8 cellular contexts compared by ENCODE assay signal in the genomic region with DNA sequence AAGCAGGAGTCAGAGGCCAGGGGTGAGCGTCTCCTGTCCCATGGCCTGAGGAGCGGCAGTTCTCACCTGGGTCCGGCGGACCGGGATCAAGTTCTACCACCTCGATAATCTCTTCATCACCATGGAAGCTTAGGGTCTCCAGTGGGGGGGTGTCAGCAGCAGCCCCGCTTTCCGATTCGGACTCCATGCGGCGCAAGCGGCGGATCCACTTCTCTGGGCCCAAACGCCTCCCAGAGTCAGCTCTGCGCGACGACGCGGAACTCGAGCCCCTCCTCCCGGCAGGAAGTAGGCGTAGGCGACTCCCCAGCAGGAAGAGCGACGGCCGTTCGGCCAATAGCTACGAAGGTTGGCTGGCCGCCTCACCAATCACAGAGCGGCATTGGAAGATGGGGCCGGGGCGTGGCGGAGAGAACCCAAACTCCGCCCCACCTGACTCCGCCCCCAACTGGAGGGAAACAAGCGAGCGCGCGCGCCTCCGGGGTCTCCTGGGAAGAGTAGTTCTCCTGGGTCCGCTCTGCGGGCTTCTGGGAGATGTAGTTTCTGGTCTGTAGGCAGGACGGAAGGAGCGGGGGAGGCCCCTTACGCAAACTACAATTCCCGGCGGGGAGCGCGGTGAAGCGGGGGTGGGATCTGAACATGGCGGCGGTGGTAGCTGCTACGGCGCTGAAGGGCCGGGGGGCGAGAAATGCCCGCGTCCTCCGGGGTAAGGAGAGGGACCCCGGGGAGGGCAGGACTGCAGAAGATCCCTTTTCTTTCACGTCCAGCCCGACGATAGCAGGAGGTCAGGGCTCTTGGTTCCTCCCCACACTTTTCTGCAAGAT. TPM values are rescaled to one million over a fixed set of nuclear protein-coding genes. Genes with fewer than 3 reads are reported as not detected.
A peak's percentile ranks its signal among the peaks of the same experiment; 100 is the strongest.
DNase-seq lines count a peak whose midpoint lies in the region; ATAC-seq, FAIRE-seq and TF ChIP-seq lines count a peak whose summit lies in the region.

AAMP (minus strand) TSS at position 238 of the 821 bp plus-strand sequence; CDS start at position 187, 51 bp downstream.
PNKD (plus strand) TSS at position 620 of the 821 bp plus-strand sequence; CDS start at position 637, 17 bp downstream.

- DNase-seq in AG04449 (ENCODE audit: low read depth, low spot score) (peak; percentile 94), NCI-H2227 treated with DMSO at 0.1 percent for 48 hours (lab: John Stamatoyannopoulos, UW) (peak; percentile 99), bronchial epithelial cell (ENCODE audit: low read depth) (peak; percentile 94), iPS-NIHi11 (ENCODE audit: low spot score) (peak; percentile 97), small intestine (peak; percentile 100)

- H3K36me3 ChIP-seq in bronchial epithelial cell (ENCODE audit: control insufficient read depth, insufficient read depth, low read length) (peaks cover 21% of the 10 kb centered on the region), small intestine (ENCODE audit: control insufficient read depth in 2 of 2, insufficient read depth in 2 of 2, low read length in 2 of 2) (peaks cover 3 to 7% of the 10 kb centered on the region in 2 donors)

- peak; percentile 18 for TF ChIP-seq CTCF in AG04449 (IDR thresholded peaks at IDR 0.05; ENCODE audit: insufficient read depth, low read length, missing control alignments)
- TF ChIP-seq CTCF in WI38 (IDR thresholded peaks at IDR 0.05; ENCODE audit: low read depth, low read length): no peak
- TF ChIP-seq CTCF in bronchial epithelial cell (IDR thresholded peaks at IDR 0.05; ENCODE audit: insufficient read depth, low read length, severe bottlenecking): peak; percentile 14

- ATAC-seq in GM18907 (IDR thresholded peaks at IDR 0.05; ENCODE audit: unreplicated experiment): peak; percentile 91
- peak; percentile 88 for ATAC-seq in HG03159 (IDR thresholded peaks at IDR 0.05; ENCODE audit: unreplicated experiment)

- POLR2A ChIA-PET in AG04449 (lab: Yijun Ruan, JAX): interaction anchor here (0.8 to 2.5 kb wide), 9 partner anchors 8 to 126 kb away, joined by 3 to 13 read pairs (median 5); partner anchors contain the start of genes GPBAR1 and TMBIM1

- FAIRE-seq in bronchial epithelial cell (lab: Jason Lieb, UNC): no peak
- FAIRE-seq in small intestine (lab: Jason Lieb, UNC): peak; percentile 85

- CTCF ChIA-PET in AG04449 (lab: Yijun Ruan, JAX): interaction anchor here (0.9 to 10.0 kb wide), 18 partner anchors 9 to 196 kb away, joined by 3 to 193 read pairs (median 8); partner anchors contain the start of genes CATIP, GPBAR1 and TMBIM1

- peaks cover 2 to 4% of the 10 kb centered on the region in 2 donors for H3K4me1 ChIP-seq in small intestine (ENCODE audit: control insufficient read depth in 2 of 2, insufficient read depth in 1 of 2, low read depth in 1 of 2, low read length in 1 of 2)

- peak within 1 kb of the TSS; percentile 97 for H3K4me3 ChIP-seq in AG04449 (ENCODE audit: low read depth, low read length)
- H3K4me3 ChIP-seq in WI38 (ENCODE audit: low read depth, low read length): peak within 1 kb of the TSS; percentile 98
- peak within 1 kb of the TSS; percentile 98 for H3K4me3 ChIP-seq in bronchial epithelial cell (ENCODE audit: low read depth, low read length)
- H3K4me3 ChIP-seq in small intestine (ENCODE audit: low read depth in 1 of 2, low read length in 2 of 2): peak within 1 kb of the TSS; percentile 78

- H3K9me3 ChIP-seq in small intestine (ENCODE audit: control insufficient read depth, low read depth): no peaks in the 10 kb centered on the region

- WGBS in small intestine, 3 donors: 0 to 1% (median 1%) methylated on average over 41 to 64 of the region's 64 CpGs

- H3K27me3 ChIP-seq in bronchial epithelial cell (ENCODE audit: control insufficient read depth, insufficient read depth, low read length) (no peaks in the 10 kb centered on the region), small intestine (ENCODE audit: control insufficient read depth in 2 of 2, insufficient read depth in 2 of 2, low read length in 2 of 2) (no peaks in the 10 kb centered on the region)

- peak within 1 kb of the TSS; percentile 70 to 75 for H3K27ac ChIP-seq in small intestine (ENCODE audit: low read depth in 1 of 2, low read length in 1 of 2)

RNA-seq across cellular contexts. Expression of gene AAMP, which starts in this region (rescaled TPM):
- total RNA-seq in bronchial epithelial cell: 205 and 229 TPM in 2 replicates
- 100 to 1,000 TPM; 101 to 134 (median 118) TPM for polyA plus RNA-seq in small intestine

RNA-seq across cellular contexts. Expression of gene PNKD, which starts in this region (rescaled TPM):
- 10.3 and 16.8 TPM in 2 replicates for total RNA-seq in bronchial epithelial cell
- 100 to 1,000 TPM in 1 of 3 donors, 10 to 100 TPM in 2; 88.4 to 137 (median 91.6) TPM for polyA plus RNA-seq in small intestine

Comparison
In these comparisons a context has a peak if more than half of its experiments do, and no peak if none do; other contexts are left out.
1. Peak in every context shown above with its lines: DNase-seq, ATAC-seq, H3K4me3 ChIP-seq and H3K27ac ChIP-seq.